ENCODE assay signal across 8 cellular contexts in the genomic region with DNA sequence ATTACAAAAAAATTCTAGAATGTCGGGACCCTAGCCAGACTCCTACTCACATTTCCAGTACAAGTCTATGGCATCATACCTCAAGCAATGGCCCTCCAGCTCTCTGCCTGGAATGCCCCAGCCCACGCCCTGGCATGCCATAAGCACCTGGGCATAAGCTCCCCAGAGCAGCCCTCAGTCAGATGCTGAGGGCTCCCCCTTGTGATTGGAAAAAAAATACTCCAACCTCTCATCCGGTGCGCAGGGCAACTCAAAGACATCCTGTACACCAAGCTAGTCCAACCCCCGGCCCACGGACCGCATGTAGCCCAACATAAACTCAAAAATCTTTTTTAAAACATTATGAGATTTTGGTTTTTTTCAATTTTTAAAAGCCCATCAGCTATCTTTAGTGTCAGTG.
DNase-seq lines count a peak whose midpoint lies in the region; ATAC-seq and TF ChIP-seq lines count a peak whose summit lies in the region.

No MANE protein-coding gene starts in this region.

- H3K4me1 ChIP-seq in esophagus muscularis mucosa: no peaks in the 10 kb centered on the region

- TF ChIP-seq POLR2A in esophagus muscularis mucosa (IDR thresholded peaks at IDR 0.05; ENCODE audit: low read depth): no peak

- DNase-seq in AG20443 (ENCODE audit: low spot score) (peak; percentile 69), NCI-H226 (peak; percentile 39), T47D (ENCODE audit: low read depth in 1 of 2, low spot score in 1 of 2) (peak; percentile 17 to 75), medulla oblongata (ENCODE audit: extremely low spot score) (peak; percentile 37), hippocampal formation (lab: John Stamatoyannopoulos, UW) (no peak), esophagus muscularis mucosa (ENCODE audit: extremely low spot score) (no peak)

- no peak for TF ChIP-seq EP300 in esophagus muscularis mucosa (IDR thresholded peaks at IDR 0.05)

- TF ChIP-seq CTCF in GM12874 (IDR thresholded peaks at IDR 0.05; ENCODE audit: insufficient read depth, low read depth, low read length) (peak; percentile 29; the same call in 1 of the 2 replicates), esophagus muscularis mucosa (IDR thresholded peaks at IDR 0.05) (peak in 1 of 3 experiments; percentile 14)

- H3K4me3 ChIP-seq in esophagus muscularis mucosa: no peak overlapping the region

- H3K36me3 ChIP-seq in esophagus muscularis mucosa: no peaks in the 10 kb centered on the region

- intact Hi-C loops in esophagus muscularis mucosa (cut with DNase I): no loop called here

- no peaks in the 10 kb centered on the region for H3K27me3 ChIP-seq in esophagus muscularis mucosa

- H3K27ac ChIP-seq in esophagus muscularis mucosa (replicated peaks in 1 of 4): no peak overlapping the region

- peak; percentile 83 for ATAC-seq in HG02642 (IDR thresholded peaks at IDR 0.05; ENCODE audit: poor library complexity, unreplicated experiment)

- WGBS in esophagus muscularis mucosa: 70% methylated on average over 7 of the region's 7 CpGs

- no peaks in the 10 kb centered on the region for H3K9me3 ChIP-seq in esophagus muscularis mucosa

- in situ Hi-C loops in T47D (cut with HindIII; ENCODE audit: low pct_unique_long_range_greater_than_20kb, low sequenced_read_pairs): no loop called here

Comparison
In these comparisons a context has a peak if more than half of its experiments do, and no peak if none do; other contexts are left out.
1. DNase-seq: peak in AG20443 (single experiment), NCI-H226 (single experiment), T47D (2 of 2) and medulla oblongata (single experiment); none in hippocampal formation (0 of 2) and esophagus muscularis mucosa (single experiment).